ENCODE assay signal across 8 cellular contexts in genomic region chr5:76601470-76601869, GRCh38. TPM values are rescaled to one million over a fixed set of nuclear protein-coding genes. Genes with fewer than 3 reads are reported as not detected.
DNase-seq lines count a peak whose midpoint lies in the region; ATAC-seq, FAIRE-seq and TF ChIP-seq lines count a peak whose summit lies in the region.

No MANE protein-coding gene starts in this region.

- H3K9me3 ChIP-seq in AG04450 (ENCODE audit: control insufficient read depth, insufficient read depth, low read length) (no peaks in the 10 kb centered on the region), trophoblast cell (ENCODE audit: insufficient read depth, low read depth, low read length) (no peaks in the 10 kb centered on the region)

- POLR2A ChIA-PET in AG04450 (lab: Yijun Ruan, JAX): no interaction called here

- no peak overlapping the region for H4K8ac ChIP-seq in trophoblast cell (ENCODE audit: low read depth, low read length)

- H3K4me1 ChIP-seq in trophoblast cell (ENCODE audit: control insufficient read depth in 1 of 2, insufficient read depth in 2 of 2, low read length in 2 of 2): no peaks in the 10 kb centered on the region

- no peak overlapping the region for H3K27ac ChIP-seq in AG04450 (ENCODE audit: low read depth, low read length)
- no peak overlapping the region for H3K27ac ChIP-seq in VCaP
- no peak overlapping the region for H3K27ac ChIP-seq in trophoblast cell (ENCODE audit: low read depth, low read length)

- H3K27me3 ChIP-seq in AG04450 (ENCODE audit: control insufficient read depth, insufficient read depth, low read length) (no peaks in the 10 kb centered on the region), trophoblast cell (ENCODE audit: insufficient read depth, low read length) (no peaks in the 10 kb centered on the region)

- no peak overlapping the region for H3K18ac ChIP-seq in trophoblast cell (ENCODE audit: low read length)

- WGBS in trophoblast cell (ENCODE audit: extremely low coverage, insufficient coverage, insufficient read length): no CpG with 5 or more reads among the region's 3 CpGs

- no peak overlapping the region for H3K4me3 ChIP-seq in AG04450 (ENCODE audit: low read depth, low read length)
- H3K4me3 ChIP-seq in NB4 (ENCODE audit: low read depth, low read length): no peak overlapping the region
- H3K4me3 ChIP-seq in trophoblast cell (ENCODE audit: low read depth, low read length): no peak overlapping the region

- DNase-seq in AG04450 (ENCODE audit: low read depth, low spot score) (peak; percentile 45), NB4 (ENCODE audit: low read depth) (peak; percentile 61), glomerular endothelial cell (ENCODE audit: extremely low read depth, low read depth, low spot score) (peak; percentile 70), trophoblast cell (peak; percentile 21 to 87)
- no peak for DNase-seq in stimulated activated CD4-positive, alpha-beta T cell treated with anti-CD3 and anti-CD28 coated beads, Interleukin-15, amount 100 ng/mL, for 24 hours

- H3K23ac ChIP-seq in trophoblast cell (ENCODE audit: low read length): no peak overlapping the region

- no peaks in the 10 kb centered on the region for H3K79me1 ChIP-seq in trophoblast cell (ENCODE audit: low read length)

- H3K4ac ChIP-seq in trophoblast cell (ENCODE audit: low read depth, low read length): no peak overlapping the region

- H4K91ac ChIP-seq in trophoblast cell (ENCODE audit: low read depth, low read length): no peak overlapping the region

- no peak overlapping the region for H3K4me2 ChIP-seq in trophoblast cell (ENCODE audit: low read length)

- H4K12ac ChIP-seq in trophoblast cell (ENCODE audit: low read depth, low read length): no peak overlapping the region

- H3K14ac ChIP-seq in trophoblast cell (ENCODE audit: low read length): no peak overlapping the region

- no peak overlapping the region for H2AK5ac ChIP-seq in trophoblast cell (ENCODE audit: low read length)

- TF ChIP-seq CTCF in AG04450 (IDR thresholded peaks at IDR 0.05; ENCODE audit: low read depth, low read length): peak; percentile 81
- TF ChIP-seq CTCF in NB4 (IDR thresholded peaks at IDR 0.05; ENCODE audit: low read depth, low read length): peak; percentile 66
- TF ChIP-seq CTCF in VCaP (conservative IDR thresholded peaks at IDR 0.05): peak; percentile 72

- H2BK12ac ChIP-seq in trophoblast cell (ENCODE audit: low read length): no peak overlapping the region

- no peak overlapping the region for H2AFZ ChIP-seq in trophoblast cell (ENCODE audit: insufficient read depth, low read length, poor library complexity)

- CTCF ChIA-PET in AG04450 (lab: Charles Lee): interaction anchor here (0.6 to 8.5 kb wide), 42 partner anchors 10 to 1086 kb away, joined by 3 to 229 read pairs (median 4); no protein-coding TSS in a partner anchor

- no peak overlapping the region for H2BK120ac ChIP-seq in trophoblast cell (ENCODE audit: insufficient read depth, low read length, poor library complexity)

- no peaks in the 10 kb centered on the region for H3K79me2 ChIP-seq in trophoblast cell (ENCODE audit: control insufficient read depth, insufficient read depth, low read length, poor library complexity)

- H3K9ac ChIP-seq in trophoblast cell (ENCODE audit: low read length): no peak overlapping the region

- no peak for TF ChIP-seq POLR2A in NB4 (IDR thresholded peaks at IDR 0.05; ENCODE audit: extremely low read depth, insufficient read length)

- ATAC-seq in GM21381 (IDR thresholded peaks at IDR 0.05; ENCODE audit: unreplicated experiment): no peak

- no peaks in the 10 kb centered on the region for H3K36me3 ChIP-seq in trophoblast cell (ENCODE audit: control insufficient read depth in 1 of 2, insufficient read depth in 2 of 2, low read length in 2 of 2)

- no peak overlapping the region for H2BK5ac ChIP-seq in trophoblast cell (ENCODE audit: low read depth, low read length, poor library complexity)

- FAIRE-seq in G401.6 (lab: Jason Lieb, UNC): peak; percentile 98

RNA-seq across cellular contexts. Expression of gene F2RL2, which starts 21.7 kb away (rescaled TPM):
- polyA plus RNA-seq in AG04450 (2011; rRNA removed): 83.1 and 89.6 TPM in 2 replicates
- polyA minus RNA-seq in AG04450 (2011; rRNA and poly(A)+ RNA removed): 77.6 and 78.1 TPM in 2 replicates
- total RNA-seq in glomerular endothelial cell: 13.3 and 30.9 TPM in 2 replicates
- 0.01 TPM in 2 replicates for polyA plus RNA-seq in trophoblast cell (2013)
